In genomic region chr6:53647437-53648094, GRCh38 we compare ENCODE assay signal across 9 cellular contexts. TPM values are rescaled to one million over a fixed set of nuclear protein-coding genes. Genes with fewer than 3 reads are reported as not detected.
A peak's percentile ranks its signal among the peaks of the same experiment; 100 is the strongest.
DNase-seq lines count a peak whose midpoint lies in the region; ATAC-seq and TF ChIP-seq lines count a peak whose summit lies in the region.
"Had no signal": no experiment of that assay in that cellular context is flagged by ENCODE, and none has a peak within 500 bp of the region (broad histone marks: within the 10 kb centered on the region; RNA-seq: fewer than 3 reads in every experiment).

No MANE protein-coding gene starts in this region.

- intact Hi-C loops in psoas muscle (cut with DNase I) = no loop called here

- peaks cover 10% of the 10 kb centered on the region for H3K27me3 Mint-ChIP-seq in endodermal cell (ENCODE audit: insufficient read depth)

- H3K4me3 ChIP-seq in psoas muscle = no peak overlapping the region
- no peak overlapping the region for H3K4me3 ChIP-seq in endodermal cell (ENCODE audit: low read length)

- peak; percentile 77 for ATAC-seq in HG03354 (IDR thresholded peaks at IDR 0.05; ENCODE audit: poor library complexity, severe bottlenecking, unreplicated experiment)
- ATAC-seq in psoas muscle = no peak
- ATAC-seq in foreskin keratinocyte = no peak

- H3K4me1 ChIP-seq in psoas muscle (peaks cover 30% of the 10 kb centered on the region), foreskin keratinocyte (peaks cover 12% of the 10 kb centered on the region), endodermal cell (ENCODE audit: control insufficient read depth, insufficient read depth, low read length) (no peaks in the 10 kb centered on the region)

- peak; percentile 31 for DNase-seq in stimulated activated CD4-positive, alpha-beta T cell treated with anti-CD3 and anti-CD28 coated beads, Interleukin-15, amount 100 ng/mL, for 24 hours
- DNase-seq in stimulated activated CD4-positive, alpha-beta T cell treated with anti-CD3 and anti-CD28 coated beads, Interleukin-12 subunit alpha, Interleukin-12 subunit beta, amount 100 ng/mL, for 4 hours = no peak
- DNase-seq in activated CD4-positive, alpha-beta T cell treated with anti-CD3 and anti-CD28 coated beads for 48 hours = peak; percentile 43
- DNase-seq in psoas muscle (no peak), DMS114 treated with DMSO at 0.1 percent for 48 hours (lab: John Stamatoyannopoulos, UW; ENCODE audit: unreplicated experiment) (no peak), foreskin keratinocyte (no peak), endodermal cell (no peak)

- WGBS in psoas muscle, 3 donors = 66 to 75% (median 72%) methylated on average over 5 of the region's 5 CpGs
- 88 to 95% methylated on average over 4 to 5 of the region's 5 CpGs for WGBS in endodermal cell (ENCODE audit: insufficient coverage in 1 of 2, insufficient read length in 1 of 2), 2 experiments

- H3K4me1 Mint-ChIP-seq in endodermal cell = no peaks in the 10 kb centered on the region

- H3K9me3 Mint-ChIP-seq in endodermal cell = no peaks in the 10 kb centered on the region

- no peak overlapping the region for H3K9ac ChIP-seq in endodermal cell (ENCODE audit: extremely low read depth, low read length, poor library complexity, severe bottlenecking)

- H3K36me3 Mint-ChIP-seq in endodermal cell (ENCODE audit: low read depth) = no peaks in the 10 kb centered on the region

- H3K36me3 ChIP-seq in psoas muscle (ENCODE audit: insufficient read depth in 1 of 2, low read depth in 1 of 2) (no peaks in the 10 kb centered on the region), endodermal cell (ENCODE audit: control insufficient read depth, insufficient read depth, low read length) (no peaks in the 10 kb centered on the region)

- H3K9me3 ChIP-seq in psoas muscle (no peaks in the 10 kb centered on the region), endodermal cell (ENCODE audit: control insufficient read depth, low read length) (no peaks in the 10 kb centered on the region)

- TF ChIP-seq CTCF in psoas muscle (IDR thresholded peaks at IDR 0.05) = no peak
- no peak for TF ChIP-seq CTCF in foreskin keratinocyte (conservative IDR thresholded peaks at IDR 0.05)
- no peak for TF ChIP-seq CTCF in endodermal cell (conservative IDR thresholded peaks at IDR 0.05)

- H3K27ac Mint-ChIP-seq in endodermal cell = no peak overlapping the region

- H3K27ac ChIP-seq in psoas muscle (peak overlapping the region; percentile 44), foreskin keratinocyte (no peak overlapping the region), endodermal cell (ENCODE audit: low read depth, low read length) (no peak overlapping the region)
- H3K27ac ChIP-seq: C4-2B had no signal

- no peaks in the 10 kb centered on the region for H3K27me3 ChIP-seq in psoas muscle (ENCODE audit: insufficient read depth in 3 of 3, low read length in 2 of 3)
- no peaks in the 10 kb centered on the region for H3K27me3 ChIP-seq in foreskin keratinocyte
- peaks cover 6% of the 10 kb centered on the region for H3K27me3 ChIP-seq in endodermal cell (ENCODE audit: control insufficient read depth, insufficient read depth, low read length, poor library complexity, severe bottlenecking)

- no peak overlapping the region for H3K4me3 Mint-ChIP-seq in endodermal cell

RNA-seq across cellular contexts. Expression of gene KLHL31, which starts 18.0 kb away (rescaled TPM):
- total RNA-seq in psoas muscle (100 to 1,000 TPM in 1 of 4 donors, 10 to 100 TPM in 3; 40.9 to 213 (median 73.2) TPM), foreskin keratinocyte (0.10 and 0.18 TPM in 2 replicates), endodermal cell (under 1 TPM; 0.15 to 0.64 TPM)
- polyA plus RNA-seq in psoas muscle (10 to 100 TPM in 1 of 3 donors, 1 to 10 TPM in 2; 5.1 to 22.9 (median 8.2) TPM), foreskin keratinocyte (0.03 and 0.04 TPM in 2 replicates)
- polyA plus RNA-seq in endodermal cell (2013, experiment 1 of 2) = 0.18 TPM
- polyA plus RNA-seq in endodermal cell (2013, experiment 2 of 2) = 0.29 TPM

Comparison
In these comparisons a context has a peak if more than half of its experiments do, and no peak if none do; other contexts are left out.
1. DNase-seq: peak in stimulated activated CD4-positive, alpha-beta T cell treated with anti-CD3 and anti-CD28 coated beads, Interleukin-15, amount 100 ng/mL, for 24 hours (single experiment) and activated CD4-positive, alpha-beta T cell treated with anti-CD3 and anti-CD28 coated beads for 48 hours (single experiment); none in stimulated activated CD4-positive, alpha-beta T cell treated with anti-CD3 and anti-CD28 coated beads, Interleukin-12 subunit alpha, Interleukin-12 subunit beta, amount 100 ng/mL, for 4 hours (single experiment), psoas muscle (0 of 2), DMS114 treated with DMSO at 0.1 percent for 48 hours (single experiment), foreskin keratinocyte (0 of 2) and endodermal cell (single experiment).
2. RNA of gene KLHL31, which starts 18.0 kb away (total RNA-seq): 40.9 to 213 TPM in psoas muscle; 0.15 to 0.64 TPM in endodermal cell and 0.10 to 0.18 TPM in foreskin keratinocyte; every median in the first group is over 10 times any median in the second.